In genomic region chr11:63837719-63838118, GRCh38 we compare ENCODE assay signal across 8 cellular contexts. TPM values are rescaled to one million over a fixed set of nuclear protein-coding genes. Genes with fewer than 3 reads are reported as not detected.
DNase-seq lines count a peak whose midpoint lies in the region; ATAC-seq, FAIRE-seq and TF ChIP-seq lines count a peak whose summit lies in the region.

No MANE protein-coding gene starts in this region.

- CTCF ChIA-PET in activated CD8-positive, alpha-beta memory T cell treated with anti-CD3 and anti-CD28 coated beads, Interleukin-2, amount 10 ng/mL, durations not matched to agents 7 days and 5 days (lab: Charles Lee) = interaction anchor here (0.6 to 8.1 kb wide), 41 partner anchors 10 to 467 kb away, joined by 3 to 136 read pairs (median 10); partner anchors contain the start of genes FERMT3, FKBP2, MACROD1 and RCOR2
- CTCF ChIA-PET in activated CD4-positive, alpha-beta memory T cell treated with anti-CD3 and anti-CD28 coated beads for 36 hours (lab: Charles Lee) = interaction anchor here (0.6 to 5.8 kb wide), 38 partner anchors 18 to 358 kb away, joined by 3 to 197 read pairs (median 6); partner anchors contain the start of genes COX8A, NAA40, RCOR2 and ZFTA
- CTCF ChIA-PET in HepG2 (lab: Yijun Ruan, JAX; ENCODE audit: low intra/inter-chr PET ratio, low total read pairs) = interaction anchor here (1.3 to 2.8 kb wide), 5 partner anchors 34 to 108 kb away, joined by 6 to 15 read pairs (median 9); no protein-coding TSS in a partner anchor

- peak overlapping the region; percentile 79 for H2AFZ ChIP-seq in HepG2 (ENCODE audit: low read length)

- POLR2A ChIA-PET in activated CD4-positive, alpha-beta memory T cell treated with anti-CD3 and anti-CD28 coated beads for 36 hours (lab: Charles Lee) = interaction anchor here (0.6 to 1.4 kb wide), 4 partner anchors 31 to 137 kb away, joined by 3 to 4 read pairs (median 4); partner anchors contain the start of gene COX8A
- POLR2A ChIA-PET in HepG2 (lab: Yijun Ruan, JAX) = interaction anchor here (1.3 to 3.3 kb wide), 5 partner anchors 30 to 108 kb away, joined by 3 to 23 read pairs (median 4); no protein-coding TSS in a partner anchor

- in situ Hi-C loops in HepG2 (cut with HindIII; ENCODE audit: extremely low pct_ligation_motif_present, low pct_unique_long_range_greater_than_20kb) = loop anchor here (5.0 to 10.0 kb wide), 3 partner anchors 50 to 307 kb away; no protein-coding TSS in a partner anchor

- H3K27me3 Mint-ChIP-seq in activated CD8-positive, alpha-beta memory T cell treated with anti-CD3 and anti-CD28 coated beads, Interleukin-2, amount 10 ng/mL, durations not matched to agents 7 days and 5 days = no peaks in the 10 kb centered on the region
- H3K27me3 Mint-ChIP-seq in activated CD4-positive, alpha-beta memory T cell treated with anti-CD3 and anti-CD28 coated beads for 36 hours = no peaks in the 10 kb centered on the region

- H3K27ac Mint-ChIP-seq in activated CD8-positive, alpha-beta memory T cell treated with anti-CD3 and anti-CD28 coated beads, Interleukin-2, amount 10 ng/mL, durations not matched to agents 7 days and 5 days = peak overlapping the region; percentile 87
- H3K27ac Mint-ChIP-seq in activated CD4-positive, alpha-beta memory T cell treated with anti-CD3 and anti-CD28 coated beads for 36 hours = peak overlapping the region; percentile 77

- no TSS peak for BruUV-seq in HepG2 (replicated peaks; lab: Mats Ljungman, UMichigan)

- TF ChIP-seq CTCF in HepG2 (CRISPR knock-in tag; IDR thresholded peaks at IDR 0.05) = no peak
- TF ChIP-seq CTCF in thyroid gland (IDR thresholded peaks at IDR 0.05) = no peak

- peak; percentile 49 for DNase-seq in activated CD8-positive, alpha-beta memory T cell treated with anti-CD3 and anti-CD28 coated beads, Interleukin-2, amount 10 ng/mL, durations not matched to agents 7 days and 5 days
- no peak for DNase-seq in activated CD8-positive, alpha-beta memory T cell treated with anti-CD3 and anti-CD28 coated beads for 24 hours
- DNase-seq in activated CD4-positive, alpha-beta memory T cell treated with anti-CD3 and anti-CD28 coated beads for 36 hours = no peak
- DNase-seq in HepG2 (ENCODE audit: low spot score) (no peak), thyroid gland (no peak), SHP77 treated with DMSO at 0.1 percent for 48 hours (lab: John Stamatoyannopoulos, UW) (no peak), NCI-H1930 (lab: John Stamatoyannopoulos, UW) (no peak)

- H3K9me3 ChIP-seq in HepG2 (ENCODE audit: low read length) (no peaks in the 10 kb centered on the region), thyroid gland (no peaks in the 10 kb centered on the region)

- no peak for TF ChIP-seq RAD21 in HepG2 (CRISPR knock-in tag; IDR thresholded peaks at IDR 0.05)

- H3K36me3 ChIP-seq in HepG2 (replicated peaks in 1 of 2; ENCODE audit: control insufficient read depth in 1 of 2, insufficient read depth in 2 of 2, low read length in 2 of 2) (0 out of 5 replicates have a peak, but pooled peaks cover 0 to 8% of the 10 kb centered on the region in 2 experiments), thyroid gland (no peaks in the 10 kb centered on the region)

- H3K27ac ChIP-seq in HepG2 (ENCODE audit: extremely low read length, insufficient read depth, low read length) (peak overlapping the region; percentile 51), thyroid gland (peak overlapping the region; percentile 80 to 92 (median 84))

- no peak for ATAC-seq in activated CD8-positive, alpha-beta memory T cell treated with anti-CD3 and anti-CD28 coated beads, Interleukin-2, amount 10 ng/mL, durations not matched to agents 7 days and 5 days
- ATAC-seq in HepG2 (no peak), HG03378 (IDR thresholded peaks at IDR 0.05; ENCODE audit: unreplicated experiment) (no peak)

- TF ChIP-seq POLR2A in HepG2 (IDR thresholded peaks at IDR 0.05; ENCODE audit: insufficient read depth in 1 of 2, low read depth in 2 of 2, low read length in 2 of 2) (no peak), thyroid gland (IDR thresholded peaks at IDR 0.05) (no peak)

- TF ChIP-seq EP300 in HepG2 (IDR thresholded peaks at IDR 0.05; ENCODE audit: low read depth in 2 of 2, low read length in 2 of 2) (no peak), HepG2 (CRISPR knock-in tag; IDR thresholded peaks at IDR 0.05; ENCODE audit: borderline replicate concordance) (no peak)

- FAIRE-seq in HepG2 (lab: Jason Lieb, UNC) = no peak

- no peaks in the 10 kb centered on the region for H3K9me3 Mint-ChIP-seq in activated CD8-positive, alpha-beta memory T cell treated with anti-CD3 and anti-CD28 coated beads, Interleukin-2, amount 10 ng/mL, durations not matched to agents 7 days and 5 days (ENCODE audit: low read depth)
- no peaks in the 10 kb centered on the region for H3K9me3 Mint-ChIP-seq in activated CD4-positive, alpha-beta memory T cell treated with anti-CD3 and anti-CD28 coated beads for 36 hours

- H3K9ac ChIP-seq in HepG2 (ENCODE audit: insufficient read depth, low read depth, low read length) = peak overlapping the region; percentile 66

- peaks cover 33% of the 10 kb centered on the region for H3K79me2 ChIP-seq in HepG2 (ENCODE audit: insufficient read depth, low read length)

- peaks cover 19% of the 10 kb centered on the region; the same call in 1 of the 2 replicates for H4K20me1 ChIP-seq in HepG2 (ENCODE audit: insufficient read depth, low read length)

- intact Hi-C loops in activated CD4-positive, alpha-beta memory T cell treated with anti-CD3 and anti-CD28 coated beads for 36 hours (cut with micrococcal nuclease) = loop anchor here (1.0 to 5.0 kb wide), 9 partner anchors 51 to 311 kb away; partner anchors contain the start of genes COX8A, NAA40 and RTN3
- intact Hi-C loops in HepG2 (cut with micrococcal nuclease; ENCODE audit: unreplicated experiment) (loop anchor here (1.0 to 10.0 kb wide), 6 partner anchors 35 to 317 kb away; no protein-coding TSS in a partner anchor), thyroid gland (cut with DNase I) (loop anchor here (2.0 to 5.0 kb wide), 2 partner anchors 107 to 315 kb away; no protein-coding TSS in a partner anchor)

- H3K4me2 ChIP-seq in HepG2 (ENCODE audit: low read depth, low read length) = peak overlapping the region; percentile 94

- H3K4me3 ChIP-seq in HepG2 (replicated peaks in 1 of 3; ENCODE audit: insufficient read depth in 1 of 3, low read depth in 2 of 3, low read length in 3 of 3) (peak overlapping the region; percentile 50 to 96 (median 51)), thyroid gland (replicated peaks in 1 of 3) (no peak overlapping the region)

- H3K4me1 ChIP-seq in HepG2 (ENCODE audit: insufficient read depth, low read length) (peaks cover 57% of the 10 kb centered on the region), thyroid gland (peaks cover 35 to 37% of the 10 kb centered on the region in 2 donors)

- 7% methylated on average over 4 of the region's 5 CpGs for WGBS in HepG2 (ENCODE audit: low lambda C conversion rate)
- 40 to 43% methylated on average over 5 of the region's 5 CpGs for WGBS in thyroid gland, 2 donors

- peaks cover 45% of the 10 kb centered on the region for H3K4me1 Mint-ChIP-seq in activated CD8-positive, alpha-beta memory T cell treated with anti-CD3 and anti-CD28 coated beads, Interleukin-2, amount 10 ng/mL, durations not matched to agents 7 days and 5 days
- peaks cover 35% of the 10 kb centered on the region for H3K4me1 Mint-ChIP-seq in activated CD4-positive, alpha-beta memory T cell treated with anti-CD3 and anti-CD28 coated beads for 36 hours (ENCODE audit: low read depth)

- H3K4me3 Mint-ChIP-seq in activated CD8-positive, alpha-beta memory T cell treated with anti-CD3 and anti-CD28 coated beads, Interleukin-2, amount 10 ng/mL, durations not matched to agents 7 days and 5 days = peak overlapping the region; percentile 85
- peak overlapping the region; percentile 77 for H3K4me3 Mint-ChIP-seq in activated CD4-positive, alpha-beta memory T cell treated with anti-CD3 and anti-CD28 coated beads for 36 hours

- H3K36me3 Mint-ChIP-seq in activated CD8-positive, alpha-beta memory T cell treated with anti-CD3 and anti-CD28 coated beads, Interleukin-2, amount 10 ng/mL, durations not matched to agents 7 days and 5 days = peaks cover 19% of the 10 kb centered on the region
- H3K36me3 Mint-ChIP-seq in activated CD4-positive, alpha-beta memory T cell treated with anti-CD3 and anti-CD28 coated beads for 36 hours = peaks cover 2% of the 10 kb centered on the region

- H3K27me3 ChIP-seq in HepG2 (ENCODE audit: control insufficient read depth in 1 of 2, insufficient read depth in 2 of 2, low read length in 2 of 2) (no peaks in the 10 kb centered on the region; a peak in 1 of 5 replicates), thyroid gland (no peaks in the 10 kb centered on the region)

RNA-seq across cellular contexts. Expression of gene MARK2, which starts 1.2 kb away (rescaled TPM):
- total RNA-seq in activated CD8-positive, alpha-beta memory T cell treated with anti-CD3 and anti-CD28 coated beads, Interleukin-2, amount 10 ng/mL, durations not matched to agents 7 days and 5 days = 10 to 100 TPM; 57.2 to 57.9 TPM
- total RNA-seq in activated CD4-positive, alpha-beta memory T cell treated with anti-CD3 and anti-CD28 coated beads for 36 hours = 10 to 100 TPM; 20.0 to 29.0 TPM
- total RNA-seq in HepG2 (2016; rRNA removed; fragmentation: Illumina TruSeq; extraction: Trizol) = 13.9 and 17.4 TPM in 2 replicates
- 2.8 and 3.2 TPM in 2 replicates for total RNA-seq in HepG2 (2016; cell fraction: cytosol; rRNA removed; fragmentation: Illumina TruSeq; extraction: Trizol; ENCODE audit: low read depth)
- total RNA-seq in HepG2 (2016; cell fraction: insoluble cytoplasmic fraction; rRNA removed; fragmentation: Illumina TruSeq; extraction: Trizol) = 13.6 and 14.5 TPM in 2 replicates
- total RNA-seq in HepG2 (2016; cell fraction: membrane; rRNA removed; fragmentation: Illumina TruSeq; extraction: Trizol) = 10.2 and 10.4 TPM in 2 replicates
- 13.5 and 15.1 TPM in 2 replicates for total RNA-seq in HepG2 (2016; cell fraction: nucleus; rRNA removed; fragmentation: Illumina TruSeq; extraction: Trizol)
- 13.5 and 14.6 TPM in 2 replicates for polyA plus RNA-seq in HepG2 (2011; rRNA removed)
- 9.1 and 10.3 TPM in 2 replicates for polyA plus RNA-seq in HepG2 (2011; cell fraction: cytosol; rRNA removed)
- 16.5 and 18.4 TPM in 2 replicates for polyA plus RNA-seq in HepG2 (2011; cell fraction: nucleus; rRNA removed)
- 11.6 and 13.0 TPM in 2 replicates for polyA plus RNA-seq in HepG2 (2012)
- 1.5 and 1.6 TPM in 2 replicates for polyA plus RNA-seq in HepG2 (2016; cell fraction: cytosol; fragmentation: Illumina TruSeq; extraction: Trizol; ENCODE audit: low read depth)
- polyA plus RNA-seq in HepG2 (2016; cell fraction: insoluble cytoplasmic fraction; fragmentation: Illumina TruSeq; extraction: Trizol; ENCODE audit: low read depth) = 13.0 and 19.7 TPM in 2 replicates
- 6.2 and 6.3 TPM in 2 replicates for polyA plus RNA-seq in HepG2 (2016; cell fraction: membrane; fragmentation: Illumina TruSeq; extraction: Trizol; ENCODE audit: low read depth)
- polyA plus RNA-seq in HepG2 (2016; cell fraction: nucleus; fragmentation: Illumina TruSeq; extraction: Trizol; ENCODE audit: insufficient read depth, low read depth) = 21.4 and 25.0 TPM in 2 replicates
- 21.4 and 36.1 TPM in 2 replicates for polyA minus RNA-seq in HepG2 (2011; rRNA and poly(A)+ RNA removed; ENCODE audit: low replicate concordance)
- polyA minus RNA-seq in HepG2 (2011; cell fraction: cytosol; rRNA and poly(A)+ RNA removed) = 15.8 and 17.9 TPM in 2 replicates
- 10.9 and 17.4 TPM in 2 replicates for polyA minus RNA-seq in HepG2 (2011; cell fraction: nucleus; rRNA and poly(A)+ RNA removed)
- total RNA-seq in thyroid gland = 10 to 100 TPM; 28.2 to 57.7 (median 48.6) TPM

RNA-seq across cellular contexts. Expression of gene SPINDOC, which starts 24.5 kb away (rescaled TPM):
- total RNA-seq in activated CD8-positive, alpha-beta memory T cell treated with anti-CD3 and anti-CD28 coated beads, Interleukin-2, amount 10 ng/mL, durations not matched to agents 7 days and 5 days = 10 to 100 TPM; 53.4 to 55.8 TPM
- total RNA-seq in activated CD4-positive, alpha-beta memory T cell treated with anti-CD3 and anti-CD28 coated beads for 36 hours = 10 to 100 TPM; 27.9 to 29.3 TPM
- 23.6 and 29.9 TPM in 2 replicates for total RNA-seq in HepG2 (2016; rRNA removed; fragmentation: Illumina TruSeq; extraction: Trizol)
- total RNA-seq in HepG2 (2016; cell fraction: cytosol; rRNA removed; fragmentation: Illumina TruSeq; extraction: Trizol; ENCODE audit: low read depth) = 44.1 and 45.2 TPM in 2 replicates
- total RNA-seq in HepG2 (2016; cell fraction: insoluble cytoplasmic fraction; rRNA removed; fragmentation: Illumina TruSeq; extraction: Trizol) = 19.6 and 30.8 TPM in 2 replicates
- total RNA-seq in HepG2 (2016; cell fraction: membrane; rRNA removed; fragmentation: Illumina TruSeq; extraction: Trizol) = 65.9 and 67.9 TPM in 2 replicates
- 18.3 and 21.0 TPM in 2 replicates for total RNA-seq in HepG2 (2016; cell fraction: nucleus; rRNA removed; fragmentation: Illumina TruSeq; extraction: Trizol)
- 21.4 and 24.8 TPM in 2 replicates for polyA plus RNA-seq in HepG2 (2011; rRNA removed)
- 20.8 and 31.5 TPM in 2 replicates for polyA plus RNA-seq in HepG2 (2011; cell fraction: cytosol; rRNA removed)
- polyA plus RNA-seq in HepG2 (2011; cell fraction: nucleus; rRNA removed) = 29.5 and 33.6 TPM in 2 replicates
- 17.1 and 21.7 TPM in 2 replicates for polyA plus RNA-seq in HepG2 (2012)
- 69.3 and 70.4 TPM in 2 replicates for polyA plus RNA-seq in HepG2 (2016; cell fraction: cytosol; fragmentation: Illumina TruSeq; extraction: Trizol; ENCODE audit: low read depth)
- polyA plus RNA-seq in HepG2 (2016; cell fraction: insoluble cytoplasmic fraction; fragmentation: Illumina TruSeq; extraction: Trizol; ENCODE audit: low read depth) = 36.8 and 41.3 TPM in 2 replicates
- 88.9 and 91.0 TPM in 2 replicates for polyA plus RNA-seq in HepG2 (2016; cell fraction: membrane; fragmentation: Illumina TruSeq; extraction: Trizol; ENCODE audit: low read depth)
- 55.9 and 57.5 TPM in 2 replicates for polyA plus RNA-seq in HepG2 (2016; cell fraction: nucleus; fragmentation: Illumina TruSeq; extraction: Trizol; ENCODE audit: insufficient read depth, low read depth)
- 17.5 and 25.8 TPM in 2 replicates for polyA minus RNA-seq in HepG2 (2011; rRNA and poly(A)+ RNA removed; ENCODE audit: low replicate concordance)
- polyA minus RNA-seq in HepG2 (2011; cell fraction: cytosol; rRNA and poly(A)+ RNA removed) = 9.3 and 10.1 TPM in 2 replicates
- 13.3 and 14.8 TPM in 2 replicates for polyA minus RNA-seq in HepG2 (2011; cell fraction: nucleus; rRNA and poly(A)+ RNA removed)
- 10 to 100 TPM in 2 of 4 donors, 1 to 10 TPM in 2; 7.4 to 12.6 (median 10.3) TPM for total RNA-seq in thyroid gland

Comparison
In these comparisons a context has a peak if more than half of its experiments do, and no peak if none do; other contexts are left out.
1. H3K4me3 ChIP-seq: peak in HepG2 (3 of 3); none in thyroid gland (0 of 3).